Comparison of ENCODE assay signal across 1 cellular context in the genomic region with DNA sequence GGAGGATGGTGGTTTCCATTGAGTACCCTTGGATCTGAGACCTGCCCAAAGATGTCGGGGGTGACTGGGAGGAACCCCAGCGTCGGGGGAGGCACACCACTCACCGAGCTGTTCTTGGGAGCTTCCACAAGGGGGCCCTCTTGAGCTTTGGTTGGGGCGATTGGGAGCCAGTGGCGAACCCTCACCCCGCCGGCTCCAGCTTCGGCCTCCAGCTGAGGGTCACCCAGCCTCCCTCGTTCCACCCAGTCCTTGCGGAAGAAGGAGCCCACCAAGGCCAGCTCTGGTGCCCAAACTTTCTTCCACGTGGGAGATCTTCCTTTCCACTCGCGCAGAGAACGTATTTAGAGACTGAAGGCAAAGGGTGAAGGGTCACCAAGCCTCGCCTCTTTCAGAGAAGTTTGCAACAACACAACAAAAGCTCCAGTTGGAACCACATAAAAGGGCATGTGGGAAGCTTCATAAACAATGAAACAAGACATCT.
A peak's percentile ranks its signal among the peaks of the same experiment; 100 is the strongest.
TF ChIP-seq lines count a peak whose summit lies in the region.

No MANE protein-coding gene starts in this region.

TF ChIP-seq in IMR-90, 13 proteins besides CTCF, POLR2A, EP300 and RAD21:
- TF ChIP-seq MAFK (IDR thresholded peaks at IDR 0.05; ENCODE audit: low read depth, low read length), result no peak
- peak; percentile 70 for TF ChIP-seq SMC3 (IDR thresholded peaks at IDR 0.05; ENCODE audit: low read depth, low read length)
- TF ChIP-seq RFX5 (IDR thresholded peaks at IDR 0.05; ENCODE audit: low read depth, low read length), result no peak
- TF ChIP-seq ELK1 (IDR thresholded peaks at IDR 0.05; ENCODE audit: borderline replicate concordance, low read depth, low read length), result no peak
- no peak for TF ChIP-seq NFE2L2 (IDR thresholded peaks at IDR 0.05; ENCODE audit: low read depth, low read length)
- TF ChIP-seq BHLHE40 (IDR thresholded peaks at IDR 0.05; ENCODE audit: low read depth, low read length), result no peak
- TF ChIP-seq, protein P1, sequence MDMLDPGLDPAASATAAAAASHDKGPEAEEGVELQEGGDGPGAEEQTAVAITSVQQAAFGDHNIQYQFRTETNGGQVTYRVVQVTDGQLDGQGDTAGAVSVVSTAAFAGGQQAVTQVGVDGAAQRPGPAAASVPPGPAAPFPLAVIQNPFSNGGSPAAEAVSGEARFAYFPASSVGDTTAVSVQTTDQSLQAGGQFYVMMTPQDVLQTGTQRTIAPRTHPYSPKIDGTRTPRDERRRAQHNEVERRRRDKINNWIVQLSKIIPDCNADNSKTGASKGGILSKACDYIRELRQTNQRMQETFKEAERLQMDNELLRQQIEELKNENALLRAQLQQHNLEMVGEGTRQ (IDR thresholded peaks at IDR 0.05; ENCODE audit: low read depth, low read length), result no peak
